Comparison of ENCODE assay signal across 9 cellular contexts in the genomic region with DNA sequence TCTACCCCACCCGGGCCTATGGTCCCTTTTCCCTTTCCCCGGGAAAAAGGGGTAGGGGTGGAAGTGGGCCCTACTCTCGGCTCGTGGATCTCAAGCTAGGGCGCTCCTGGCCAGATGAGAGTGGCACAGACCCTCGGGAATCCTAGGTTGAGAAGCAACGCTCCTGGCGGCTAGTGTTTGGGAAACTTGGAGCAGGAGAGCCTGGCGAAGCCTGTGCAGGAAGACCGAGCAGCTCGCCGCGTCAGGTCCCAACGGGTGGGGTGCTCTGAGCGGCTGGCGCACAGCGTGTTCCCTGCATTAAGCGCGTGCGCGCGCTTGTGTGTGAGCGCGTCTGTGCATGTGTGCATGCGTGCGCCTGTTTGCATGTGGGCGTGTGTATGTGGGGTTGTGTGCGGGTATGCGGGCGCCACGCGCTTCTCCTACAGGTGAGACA. TPM values are rescaled to one million over a fixed set of nuclear protein-coding genes. Genes with fewer than 3 reads are reported as not detected.
DNase-seq lines count a peak whose midpoint lies in the region; ATAC-seq lines count a peak whose summit lies in the region.
"Had no signal": no experiment of that assay in that cellular context is flagged by ENCODE, and none has a peak within 500 bp of the region (broad histone marks: within the 10 kb centered on the region; RNA-seq: fewer than 3 reads in every experiment).

No MANE protein-coding gene starts in this region.

- H3K27me3 ChIP-seq in ectodermal cell (ENCODE audit: control insufficient read depth, insufficient read depth, low read length, poor library complexity, severe bottlenecking) = peaks cover 100% of the 10 kb centered on the region
- H3K27me3 ChIP-seq in naive thymus-derived CD4-positive, alpha-beta T cell (ENCODE audit: control insufficient read depth in 2 of 2, insufficient read depth in 2 of 2, low read length in 2 of 2) = peaks cover 4 to 13% of the 10 kb centered on the region in 2 donors

- H3K4me1 ChIP-seq in ectodermal cell (ENCODE audit: control insufficient read depth, insufficient read depth, low read length) (peaks cover 14% of the 10 kb centered on the region), urinary bladder (ENCODE audit: insufficient read depth) (no peaks in the 10 kb centered on the region)
- peaks cover 13 to 32% of the 10 kb centered on the region in 2 donors for H3K4me1 ChIP-seq in naive thymus-derived CD4-positive, alpha-beta T cell (ENCODE audit: control insufficient read depth in 2 of 2, insufficient read depth in 2 of 2, low read length in 2 of 2)

- H3K27ac Mint-ChIP-seq in naive thymus-derived CD4-positive, alpha-beta T cell = peak overlapping the region in 2 of 9 donors; percentile 68 to 87

- peaks cover 0 to 3% (median 0%) of the 10 kb centered on the region in 11 donors for H3K9me3 Mint-ChIP-seq in naive thymus-derived CD4-positive, alpha-beta T cell

- intact Hi-C loops in naive thymus-derived CD4-positive, alpha-beta T cell (cut with micrococcal nuclease) = loop anchor here in 1 of 2 donors (1.0 to 5.0 kb wide), 2 partner anchors 8 to 39 kb away; a partner anchor contains a TSS

- DNase-seq in DMS 273 (lab: John Stamatoyannopoulos, UW; ENCODE audit: unreplicated experiment) (peak; percentile 79), DMS 273 treated with DMSO at 0.1 percent for 48 hours (lab: John Stamatoyannopoulos, UW) (no peak)
- DNase-seq in activated CD4-positive, alpha-beta T cell treated with anti-CD3 and anti-CD28 coated beads for 1 hour = peak; percentile 40
- peak; percentile 36 to 73 (median 52) for DNase-seq in naive thymus-derived CD4-positive, alpha-beta T cell

- WGBS in ectodermal cell, 2 experiments = 25 to 28% methylated on average over 32 of the region's 32 CpGs
- 1% methylated on average over 32 of the region's 32 CpGs for WGBS in urinary bladder

- H3K36me3 ChIP-seq in ectodermal cell (ENCODE audit: control insufficient read depth, insufficient read depth, low read length) (no peaks in the 10 kb centered on the region), urinary bladder (ENCODE audit: insufficient read depth) (no peaks in the 10 kb centered on the region)
- H3K36me3 ChIP-seq in naive thymus-derived CD4-positive, alpha-beta T cell (ENCODE audit: control insufficient read depth in 2 of 3, insufficient read depth in 3 of 3, low read length in 3 of 3) = no peaks in the 10 kb centered on the region

- ATAC-seq in HG03045 (IDR thresholded peaks at IDR 0.05; ENCODE audit: unreplicated experiment) = peak; percentile 65
- ATAC-seq in naive thymus-derived CD4-positive, alpha-beta T cell = peak; percentile 80
- no peak for ATAC-seq in HG02840 (IDR thresholded peaks at IDR 0.05; ENCODE audit: low FRiP score, unreplicated experiment)

- peak overlapping the region; percentile 78 to 94 (median 86) for H3K4me3 Mint-ChIP-seq in naive thymus-derived CD4-positive, alpha-beta T cell

- no peaks in the 10 kb centered on the region for H3K9me3 ChIP-seq in ectodermal cell (ENCODE audit: control insufficient read depth, low read length)
- H3K9me3 ChIP-seq in naive thymus-derived CD4-positive, alpha-beta T cell (ENCODE audit: control insufficient read depth in 2 of 3, low read length in 3 of 3) = no peaks in the 10 kb centered on the region

- H3K4me1 Mint-ChIP-seq in naive thymus-derived CD4-positive, alpha-beta T cell = peaks cover 35 to 59% (median 46%) of the 10 kb centered on the region in 7 donors

- H3K4me3 ChIP-seq in ectodermal cell (ENCODE audit: insufficient read depth, low read depth, low read length) = peak overlapping the region; percentile 9
- peak overlapping the region; percentile 73 for H3K4me3 ChIP-seq in naive thymus-derived CD4-positive, alpha-beta T cell (ENCODE audit: low read length)
- peak overlapping the region; percentile 26 for H3K4me3 ChIP-seq in urinary bladder (ENCODE audit: low read depth, low read length)

- H3K27ac ChIP-seq in ectodermal cell (ENCODE audit: insufficient read depth, low read depth, low read length, poor library complexity, severe bottlenecking) = no peak overlapping the region
- no peak overlapping the region for H3K27ac ChIP-seq in naive thymus-derived CD4-positive, alpha-beta T cell (ENCODE audit: low read depth, low read length)
- H3K27ac ChIP-seq in urinary bladder (ENCODE audit: low read depth) = no peak overlapping the region
- H3K27ac ChIP-seq: 22Rv1 had no signal

- POLR2A ChIA-PET in naive thymus-derived CD4-positive, alpha-beta T cell (lab: Charles Lee) = interaction anchor here (0.7 to 1.7 kb wide), 9 partner anchors 9 to 514 kb away, joined by 3 to 6 read pairs (median 4); no protein-coding TSS in a partner anchor

- CTCF ChIA-PET in naive thymus-derived CD4-positive, alpha-beta T cell (lab: Charles Lee) = interaction anchor here (0.6 to 1.9 kb wide), 8 partner anchors 16 to 529 kb away, joined by 3 to 7 read pairs (median 4); no protein-coding TSS in a partner anchor

- H3K27me3 Mint-ChIP-seq in naive thymus-derived CD4-positive, alpha-beta T cell = peaks cover 17 to 83% (median 34%) of the 10 kb centered on the region in 5 donors

- peaks cover 0 to 3% (median 0%) of the 10 kb centered on the region in 5 donors for H3K36me3 Mint-ChIP-seq in naive thymus-derived CD4-positive, alpha-beta T cell

RNA-seq across cellular contexts. Expression of a gene that starts 7.1 kb away (rescaled TPM):
- polyA plus RNA-seq in ectodermal cell (2013, experiment 1 of 4) = 1.0 TPM
- polyA plus RNA-seq in ectodermal cell (2013, experiment 2 of 4) = 0.30 TPM
- 1.0 TPM for polyA plus RNA-seq in ectodermal cell (2013, experiment 3 of 4)
- 0.65 TPM for polyA plus RNA-seq in ectodermal cell (2013, experiment 4 of 4)
- 100 to 1,000 TPM in 1 of 5 experiments, 10 to 100 TPM in 4; 80.8 to 108 (median 89.3) TPM for total RNA-seq in naive thymus-derived CD4-positive, alpha-beta T cell
- 10 to 100 TPM; 52.1 to 53.8 TPM for polyA plus RNA-seq in naive thymus-derived CD4-positive, alpha-beta T cell
- total RNA-seq in urinary bladder = 18.0 TPM
- 12.4 TPM for polyA plus RNA-seq in urinary bladder

Comparison
In these comparisons a context has a peak if more than half of its experiments do, and no peak if none do; other contexts are left out.
1. H3K4me3 ChIP-seq: peak in every context shown above with its lines; median percentile 73 in naive thymus-derived CD4-positive, alpha-beta T cell; 26 in urinary bladder; 9 in ectodermal cell.